Comparison of ENCODE assay signal across 8 cellular contexts in the genomic region with DNA sequence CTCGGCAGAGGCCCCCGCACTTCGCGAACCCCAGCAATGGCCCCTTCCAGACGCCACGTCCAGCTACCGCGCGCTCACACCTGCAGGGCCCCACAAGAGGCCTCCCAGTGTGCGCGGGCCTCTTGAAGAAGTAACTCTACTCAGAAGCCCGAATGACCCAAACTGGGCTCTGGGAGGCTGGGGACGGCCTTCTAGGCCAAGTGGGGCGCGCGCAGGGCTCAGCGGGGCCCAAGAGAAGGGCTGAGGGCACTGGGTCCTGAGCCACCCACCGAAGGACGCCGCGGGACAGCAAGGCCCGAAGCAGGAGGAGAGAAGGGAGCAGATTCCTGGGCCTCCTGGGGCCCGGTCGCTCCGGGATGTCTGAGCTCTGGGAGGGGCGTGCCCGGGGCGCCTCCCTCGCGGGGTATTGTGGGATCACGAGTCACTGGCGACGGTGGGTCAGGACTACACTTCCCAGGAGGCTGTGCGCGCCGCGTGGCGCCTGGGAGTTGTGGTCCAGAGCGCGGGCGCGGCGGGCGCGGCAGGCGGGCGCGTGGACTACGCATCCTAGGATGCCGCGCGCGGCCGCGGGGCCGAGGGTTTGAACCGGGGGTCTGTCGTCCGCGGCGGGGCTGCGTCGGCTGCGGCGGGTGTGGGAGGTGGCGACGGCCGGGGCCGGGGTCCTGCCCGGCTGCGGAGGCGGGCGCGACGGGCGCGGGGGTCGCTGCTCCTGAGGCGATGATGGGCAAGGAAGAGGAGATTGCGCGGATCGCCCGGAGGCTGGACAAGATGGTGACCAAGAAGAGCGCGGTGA. TPM values are rescaled to one million over a fixed set of nuclear protein-coding genes. Genes with fewer than 3 reads are reported as not detected.
DNase-seq lines count a peak whose midpoint lies in the region; ATAC-seq and TF ChIP-seq lines count a peak whose summit lies in the region.

TCEA2 (plus strand) TSS at position 603 of the 793 bp plus-strand sequence; CDS start at position 718, 115 bp downstream.

- BruUV-seq in Caco-2 (replicated peaks; lab: Mats Ljungman, UMichigan) (no TSS peak), IMR-90 (replicated peaks; lab: Mats Ljungman, UMichigan) (no TSS peak), OCI-LY7 (replicated peaks; lab: Mats Ljungman, UMichigan) (no TSS peak)

- H3K14ac ChIP-seq in IMR-90 (replicated peaks; ENCODE audit: low read depth, low read length), result peak within 1 kb of the TSS; percentile 91

- no peaks in the 10 kb centered on the region for H3K27me3 Mint-ChIP-seq in Caco-2 (ENCODE audit: insufficient read depth, unreplicated experiment)

- H4K5ac ChIP-seq in IMR-90 (ENCODE audit: low read depth, low read length), result peak within 1 kb of the TSS; percentile 99

- H3K27me3 ChIP-seq in Caco-2 (replicated peaks; ENCODE audit: control insufficient read depth, insufficient read depth, low read length), result no peaks in the 10 kb centered on the region
- H3K27me3 ChIP-seq in IMR-90 (ENCODE audit: control insufficient read depth, insufficient read depth, low read length), result no peaks in the 10 kb centered on the region

- H3K4me1 Mint-ChIP-seq in Caco-2 (ENCODE audit: low read depth, unreplicated experiment), result peaks cover 28% of the 10 kb centered on the region

- 0 out of 2 replicates have a peak within 1 kb of the TSS, but pooled peaks have one; percentile 35 for H2BK20ac ChIP-seq in IMR-90 (ENCODE audit: low read depth, low read length)

- H3K79me1 ChIP-seq in IMR-90 (ENCODE audit: low read depth in 1 of 2, low read length in 2 of 2), result peaks cover 10 to 38% of the 10 kb centered on the region in 2 experiments; a peak in 3 of 4 replicates

- H3K9me3 ChIP-seq in Caco-2 (no peaks in the 10 kb centered on the region), IMR-90 (ENCODE audit: control insufficient read depth, insufficient read depth, low read length) (no peaks in the 10 kb centered on the region), OCI-LY7 (ENCODE audit: low read length) (no peaks in the 10 kb centered on the region)

- H2BK5ac ChIP-seq in IMR-90 (ENCODE audit: low read depth, low read length, poor library complexity, severe bottlenecking), result peak within 1 kb of the TSS; percentile 78

- dilution Hi-C loops in IMR-90 (cut with HindIII; ENCODE audit: low sequenced_read_pairs, unreplicated experiment), result no loop called here

- peak; percentile 99 to 100 for DNase-seq in Caco-2
- DNase-seq in IMR-90, result peak; percentile 95
- DNase-seq in OCI-LY7 (ENCODE audit: low spot score), result peak; percentile 96
- peak; percentile 90 for DNase-seq in activated T-cell treated with anti-CD3 and anti-CD28 coated beads for 4 hours
- peak; percentile 77 for DNase-seq in epithelial cell of prostate (ENCODE audit: low read depth, low spot score)
- DNase-seq in mucosa of gallbladder (ENCODE audit: low spot score), result peak; percentile 97
- peak; percentile 93 for DNase-seq in stimulated activated CD8-positive, alpha-beta memory T cell treated with anti-CD3 and anti-CD28 coated beads, Interleukin-4, amount 100 ng/mL, for 24 hours (ENCODE audit: low read depth)

- H3K4ac ChIP-seq in IMR-90 (ENCODE audit: low read depth, low read length), result peak within 1 kb of the TSS; percentile 90

- peak; percentile 80 for TF ChIP-seq POLR2A in IMR-90 (IDR thresholded peaks at IDR 0.05; ENCODE audit: low read depth, low read length)

- peak within 1 kb of the TSS; percentile 99 for H2AK9ac ChIP-seq in IMR-90 (replicated peaks; ENCODE audit: low read depth, low read length, poor library complexity)

- TF ChIP-seq CTCF in Caco-2 (IDR thresholded peaks at IDR 0.05; ENCODE audit: insufficient read depth in 1 of 2, low read depth in 1 of 2, low read length in 1 of 2, severe bottlenecking in 1 of 2, unreplicated experiment in 1 of 2), result no peak
- no peak for TF ChIP-seq CTCF in IMR-90 (conservative IDR thresholded peaks at IDR 0.05; ENCODE audit: low read depth, low read length)
- no peak for TF ChIP-seq CTCF in OCI-LY7 (conservative IDR thresholded peaks at IDR 0.05; ENCODE audit: low read length)

- no peaks in the 10 kb centered on the region for H3K9me2 ChIP-seq in OCI-LY7 (ENCODE audit: insufficient read depth, low read length)

- H3K9me3 Mint-ChIP-seq in Caco-2 (ENCODE audit: unreplicated experiment), result no peaks in the 10 kb centered on the region

- intact Hi-C loops in Caco-2 (cut with micrococcal nuclease; ENCODE audit: unreplicated experiment) (loop anchor here (1.0 to 10.0 kb wide), 5 partner anchors 13 to 168 kb away; partner anchors contain the start of genes DNAJC5, PRPF6, RGS19 and SOX18), IMR-90 (cut with micrococcal nuclease) (no loop called here), OCI-LY7 (cut with micrococcal nuclease; ENCODE audit: unreplicated experiment) (loop anchor here (2.0 kb wide), 1 partner anchor 16 kb away; the partner anchor contains the start of gene RGS19)

- in situ Hi-C loops in IMR-90 (cut with MboI; ENCODE audit: low sequenced_read_pairs), result no loop called here

- H3K36me3 ChIP-seq in Caco-2 (ENCODE audit: control insufficient read depth, insufficient read depth, low read length) (no peaks in the 10 kb centered on the region), IMR-90 (ENCODE audit: control insufficient read depth, insufficient read depth, low read length) (no peaks in the 10 kb centered on the region), OCI-LY7 (ENCODE audit: insufficient read depth, low read length) (no peaks in the 10 kb centered on the region)

- H3K4me3 Mint-ChIP-seq in Caco-2 (ENCODE audit: unreplicated experiment), result peak within 1 kb of the TSS; percentile 81

- H3K23ac ChIP-seq in IMR-90 (ENCODE audit: low read depth, low read length), result peak within 1 kb of the TSS; percentile 89; the same call in 1 of the 2 replicates

- peak within 1 kb of the TSS; percentile 95 for H3K27ac ChIP-seq in IMR-90 (ENCODE audit: insufficient read depth, low read length)
- no peak within 1 kb of the TSS for H3K27ac ChIP-seq in OCI-LY7 (ENCODE audit: low read depth, low read length, poor library complexity, severe bottlenecking)
- H3K27ac ChIP-seq in epithelial cell of prostate, result peak within 1 kb of the TSS; percentile 62

- H3K4me2 ChIP-seq in IMR-90 (ENCODE audit: low read depth, low read length), result peak within 1 kb of the TSS; percentile 88
- H3K4me2 ChIP-seq in OCI-LY7 (ENCODE audit: low read length), result peak within 1 kb of the TSS; percentile 78

- H2BK120ac ChIP-seq in IMR-90 (ENCODE audit: low read depth, low read length), result no peak within 1 kb of the TSS; the same call in 1 of the 2 replicates

- peak within 1 kb of the TSS; percentile 63; the same call in 1 of the 2 replicates for H3K18ac ChIP-seq in IMR-90 (ENCODE audit: low read depth, low read length)

- CTCF ChIA-PET in Caco-2 (lab: Charles Lee), result interaction anchor here (0.6 to 6.2 kb wide), 18 partner anchors 8 to 525 kb away, joined by 3 to 101 read pairs (median 5); partner anchors contain the start of genes C20orf204, LKAAEAR1, OPRL1 and PRPF6
- CTCF ChIA-PET in IMR-90 (lab: Yijun Ruan, JAX), result interaction anchor here (1.5 kb wide), 1 partner anchor 82 kb away, joined by 3 read pairs; the partner anchor contains the start of gene PRPF6
- CTCF ChIA-PET in OCI-LY7 (lab: Charles Lee; ENCODE audit: unreplicated experiment), result no interaction called here

- peaks cover 23% of the 10 kb centered on the region for H3K4me1 ChIP-seq in Caco-2
- H3K4me1 ChIP-seq in IMR-90 (ENCODE audit: control insufficient read depth, insufficient read depth, low read length), result peaks cover 31% of the 10 kb centered on the region
- peaks cover 45% of the 10 kb centered on the region for H3K4me1 ChIP-seq in OCI-LY7 (ENCODE audit: insufficient read depth, low read length, poor library complexity, severe bottlenecking)

- POLR2A ChIA-PET in Caco-2 (lab: Charles Lee) (interaction anchor here (0.5 to 1.9 kb wide), 19 partner anchors 9 to 1697 kb away, joined by 3 to 11 read pairs (median 4); partner anchors contain the start of genes OPRL1, PPDPF, RGS19 and SAMD10), IMR-90 (lab: Charles Lee; ENCODE audit: unreplicated experiment) (interaction anchor here (0.6 kb wide), 2 partner anchors 10 to 11 kb away, joined by 3 read pairs; no protein-coding TSS in a partner anchor), OCI-LY7 (lab: Charles Lee) (interaction anchor here (0.5 to 0.6 kb wide), 2 partner anchors 123 to 235 kb away, joined by 3 to 4 read pairs; no protein-coding TSS in a partner anchor)

- H2AFZ ChIP-seq in IMR-90 (replicated peaks; ENCODE audit: low read length, poor library complexity) (peak within 1 kb of the TSS; percentile 97), OCI-LY7 (ENCODE audit: low read length) (peak within 1 kb of the TSS; percentile 84)

- 1% methylated on average over 45 of the region's 85 CpGs; no CpG with 5 or more reads in 1 of the 2 experiments for WGBS in IMR-90 (ENCODE audit: extremely low coverage in 2 of 2, insufficient read length in 1 of 2), 2 experiments

- H3K27ac Mint-ChIP-seq in Caco-2 (ENCODE audit: unreplicated experiment), result peak within 1 kb of the TSS; percentile 16

- H3K56ac ChIP-seq in IMR-90 (ENCODE audit: extremely low read depth, insufficient read depth, low read length), result peak within 1 kb of the TSS; percentile 40; the same call in 1 of the 2 replicates

- H2BK15ac ChIP-seq in IMR-90 (ENCODE audit: low read depth, low read length), result peak within 1 kb of the TSS; percentile 58; the same call in 1 of the 3 replicates

- peak within 1 kb of the TSS; percentile 85 for H2AK5ac ChIP-seq in IMR-90 (ENCODE audit: low read depth, low read length)

- H4K8ac ChIP-seq in IMR-90 (ENCODE audit: low read depth in 2 of 2, low read length in 2 of 2), result peak within 1 kb of the TSS; percentile 98

- peak within 1 kb of the TSS; percentile 80 for H4K91ac ChIP-seq in IMR-90 (ENCODE audit: insufficient read depth, low read depth, low read length)

- no peaks in the 10 kb centered on the region for H3K36me3 Mint-ChIP-seq in Caco-2 (ENCODE audit: insufficient read depth, unreplicated experiment)

- H4K20me1 ChIP-seq in IMR-90 (ENCODE audit: insufficient read depth, low read length) (peaks cover 15% of the 10 kb centered on the region), OCI-LY7 (ENCODE audit: insufficient read depth, low read length) (no peaks in the 10 kb centered on the region)

- no peaks in the 10 kb centered on the region for H3K79me2 ChIP-seq in OCI-LY7 (ENCODE audit: insufficient read depth, low read depth, low read length)

- peak within 1 kb of the TSS; percentile 92 for H3K9ac ChIP-seq in IMR-90 (ENCODE audit: low read depth, low read length)

- peaks cover 19% of the 10 kb centered on the region for H3K9me1 ChIP-seq in IMR-90 (ENCODE audit: insufficient read depth, low read length)

- ATAC-seq in GM21526 (IDR thresholded peaks at IDR 0.05; ENCODE audit: low FRiP score, unreplicated experiment) (peak; percentile 56), IMR-90 (ENCODE audit: low read depth) (peak; percentile 94)

- TF ChIP-seq RAD21 in IMR-90 (IDR thresholded peaks at IDR 0.05; ENCODE audit: low read length), result no peak

- H3K4me3 ChIP-seq in Caco-2 (ENCODE audit: low read depth, low read length), result peak within 1 kb of the TSS; percentile 74
- peak within 1 kb of the TSS; percentile 87 for H3K4me3 ChIP-seq in IMR-90 (ENCODE audit: insufficient read depth, low read depth, low read length)
- peak within 1 kb of the TSS; percentile 86 for H3K4me3 ChIP-seq in OCI-LY7 (ENCODE audit: low read depth, low read length, poor library complexity, severe bottlenecking)

RNA-seq across cellular contexts. Expression of gene TCEA2, which starts in this region (rescaled TPM):
- 39.9 and 48.3 TPM in 2 replicates for total RNA-seq in Caco-2 (2022)
- total RNA-seq in IMR-90 (2012; rRNA removed), result 8.9 and 9.3 TPM in 2 replicates
- 28.9 and 30.0 TPM in 2 replicates for polyA plus RNA-seq in IMR-90 (2012; rRNA removed)
- 53.8 and 63.8 TPM in 2 replicates for polyA plus RNA-seq in IMR-90 (2012; cell fraction: cytosol; rRNA removed)
- 76.1 and 133 TPM in 2 replicates for polyA plus RNA-seq in IMR-90 (2012; cell fraction: nucleus; rRNA removed; ENCODE audit: low replicate concordance)
- 36.4 and 37.5 TPM in 2 replicates for total RNA-seq in OCI-LY7 (2014; rRNA removed; shearing (Covaris generic))
- total RNA-seq in OCI-LY7 (2022), result 71.2 and 72.3 TPM in 2 replicates
- total RNA-seq in mucosa of gallbladder, result 64.2 TPM
